ENCODE assay signal across 1 cellular context in genomic region chr17:29005936-29006438, GRCh38.
TF ChIP-seq lines count a peak whose summit lies in the region.

Gene SEZ6 (minus strand): TSS chr17:29006033. CDS start chr17:29005869, 164 bp downstream.

TF ChIP-seq in HepG2, 621 proteins besides CTCF, POLR2A, EP300 and RAD21 (continued from another document and continues in another):
- TF ChIP-seq TRIM22 (IDR thresholded peaks at IDR 0.05) (no peak), SSRP1 (CRISPR knock-in tag; IDR thresholded peaks at IDR 0.05) (no peak), ZNF614 (CRISPR knock-in tag; IDR thresholded peaks at IDR 0.05; ENCODE audit: borderline replicate concordance) (peak; percentile 82; the same call in 1 of the 2 replicates), ZSCAN12 (CRISPR knock-in tag; IDR thresholded peaks at IDR 0.05) (peak; percentile 98), REST (IDR thresholded peaks at IDR 0.05; ENCODE audit: borderline replicate concordance in 1 of 2, low read depth in 1 of 2, low read length in 2 of 2) (peak; percentile 93 to 97), ZNF281 (CRISPR knock-in tag; IDR thresholded peaks at IDR 0.05; ENCODE audit: borderline replicate concordance) (peak; percentile 84; the same call in 1 of the 2 replicates), ZNF546 (CRISPR knock-in tag; conservative IDR thresholded peaks at IDR 0.05) (peak; percentile 94; the same call in 1 of the 2 replicates), ZKSCAN5 (CRISPR knock-in tag; IDR thresholded peaks at IDR 0.05) (no peak), POLR2AphosphoS2 (IDR thresholded peaks at IDR 0.05; ENCODE audit: low read depth, low read length) (no peak), MAX (IDR thresholded peaks at IDR 0.05) (peak; percentile 52; the same call in 1 of the 2 replicates), HOXD1 (CRISPR knock-in tag; IDR thresholded peaks at IDR 0.05) (peak; percentile 81; the same call in 1 of the 2 replicates), MIER2 (CRISPR knock-in tag; IDR thresholded peaks at IDR 0.05) (peak; percentile 98), BORCS8-MEF2B (CRISPR knock-in tag; IDR thresholded peaks at IDR 0.05) (peak; percentile 97), IKZF4 (CRISPR knock-in tag; IDR thresholded peaks at IDR 0.05; ENCODE audit: borderline replicate concordance, low read depth, not compliant biosample characterization) (peak; percentile 97), ZSCAN30 (CRISPR knock-in tag; IDR thresholded peaks at IDR 0.05) (no peak), ZBTB4 (CRISPR knock-in tag; IDR thresholded peaks at IDR 0.05; ENCODE audit: borderline replicate concordance) (no peak), ZIK1 (CRISPR knock-in tag; IDR thresholded peaks at IDR 0.05; ENCODE audit: borderline replicate concordance, low read depth) (peak; percentile 91; the same call in 1 of the 2 replicates), RNF2 (conservative IDR thresholded peaks at IDR 0.05; ENCODE audit: low read depth) (no peak), ZNF589 (CRISPR knock-in tag; conservative IDR thresholded peaks at IDR 0.05) (peak; percentile 94), ZNF367 (CRISPR knock-in tag; IDR thresholded peaks at IDR 0.05; ENCODE audit: borderline replicate concordance) (peak; percentile 85; the same call in 1 of the 2 replicates), ZNF253 (CRISPR knock-in tag; IDR thresholded peaks at IDR 0.05; ENCODE audit: borderline replicate concordance) (no peak), NFAT5 (CRISPR knock-in tag; IDR thresholded peaks at IDR 0.05) (peak; percentile 96), ZNF34 (CRISPR knock-in tag; IDR thresholded peaks at IDR 0.05; ENCODE audit: borderline replicate concordance) (no peak), ZKSCAN8 (CRISPR knock-in tag; IDR thresholded peaks at IDR 0.05; ENCODE audit: borderline replicate concordance) (no peak), ZNF512 (CRISPR knock-in tag; IDR thresholded peaks at IDR 0.05) (no peak), ZMAT3 (CRISPR knock-in tag; conservative IDR thresholded peaks at IDR 0.05) (peak; percentile 99), NR1H2 (CRISPR knock-in tag; IDR thresholded peaks at IDR 0.05; ENCODE audit: borderline replicate concordance, low read depth) (no peak), RFXAP (CRISPR knock-in tag; IDR thresholded peaks at IDR 0.05; ENCODE audit: borderline replicate concordance) (peak; percentile 89; the same call in 1 of the 2 replicates), FLYWCH1 (CRISPR knock-in tag; IDR thresholded peaks at IDR 0.05) (no peak), ELK4 (CRISPR knock-in tag; IDR thresholded peaks at IDR 0.05; ENCODE audit: borderline replicate concordance) (peak; percentile 53; the same call in 1 of the 2 replicates), HNRNPLL (IDR thresholded peaks at IDR 0.05; ENCODE audit: low read depth, low read length, poor library complexity, severe bottlenecking) (no peak), SPEN (CRISPR knock-in tag; IDR thresholded peaks at IDR 0.05; ENCODE audit: low read depth) (peak; percentile 80; the same call in 1 of the 2 replicates), PLSCR1 (CRISPR knock-in tag; IDR thresholded peaks at IDR 0.05; ENCODE audit: borderline replicate concordance) (peak; percentile 86; the same call in 1 of the 2 replicates)
